2 cellular contexts compared by ENCODE assay signal in genomic region chrX:48652055-48652579, GRCh38. TPM values are rescaled to one million over a fixed set of nuclear protein-coding genes. Genes with fewer than 3 reads are reported as not detected.
"Had no signal": no experiment of that assay in that cellular context is flagged by ENCODE, and none has a peak within 500 bp of the region (broad histone marks: within the 10 kb centered on the region; RNA-seq: fewer than 3 reads in every experiment).

No MANE protein-coding gene starts in this region.

RNA-seq across cellular contexts. Expression of gene WAS, which starts 31.5 kb away (rescaled TPM):
- total RNA-seq: LHCN-M2, SJCRH30 had no signal
